Comparison of ENCODE assay signal across 8 cellular contexts in genomic region chr20:3781153-3781910, GRCh38. TPM values are rescaled to one million over a fixed set of nuclear protein-coding genes. Genes with fewer than 3 reads are reported as not detected.
DNase-seq lines count a peak whose midpoint lies in the region; ATAC-seq lines count a peak whose summit lies in the region.

Gene SPEF1, minus strand, starts transcription at chr20:3781448. Its CDS starts 161 bp downstream, at chr20:3781287.

- H3K4me3 Mint-ChIP-seq in stimulated activated naive B cell treated with anti-CD40 and anti-IgM and Interleukin-4, amounts not matched to agents 10 μg/mL and 1 μg/mL and 100 μg/mL, for 72 hours = peak within 1 kb of the TSS; percentile 84

- peak; percentile 65 for ATAC-seq in HG02885 (IDR thresholded peaks at IDR 0.05; ENCODE audit: poor library complexity, unreplicated experiment)
- ATAC-seq in stimulated activated naive B cell treated with anti-CD40 and anti-IgM and Interleukin-4, amounts not matched to agents 10 μg/mL and 1 μg/mL and 100 μg/mL, for 72 hours (replicated peaks) = peak; percentile 56 to 67

- no peaks in the 10 kb centered on the region for H3K9me3 Mint-ChIP-seq in stimulated activated naive B cell treated with anti-CD40 and anti-IgM and Interleukin-4, amounts not matched to agents 10 μg/mL and 1 μg/mL and 100 μg/mL, for 72 hours

- H3K36me3 Mint-ChIP-seq in stimulated activated naive B cell treated with anti-CD40 and anti-IgM and Interleukin-4, amounts not matched to agents 10 μg/mL and 1 μg/mL and 100 μg/mL, for 72 hours = peaks cover 9 to 16% of the 10 kb centered on the region in 2 donors

- peaks cover 8 to 17% of the 10 kb centered on the region in 2 donors for H3K27me3 Mint-ChIP-seq in stimulated activated naive B cell treated with anti-CD40 and anti-IgM and Interleukin-4, amounts not matched to agents 10 μg/mL and 1 μg/mL and 100 μg/mL, for 72 hours

- peak; percentile 44 for DNase-seq in stimulated activated CD4-positive, alpha-beta T cell treated with anti-CD3 and anti-CD28 coated beads, Interleukin-1b, Interleukin-23, amount 100 ng/mL, for 48 hours
- no peak for DNase-seq in stimulated activated CD4-positive, alpha-beta T cell treated with anti-CD3 and anti-CD28 coated beads, Interleukin-12 subunit alpha, Interleukin-12 subunit beta, amount 100 ng/mL, for 4 hours
- DNase-seq in NCI-H2081 treated with DMSO at 0.1 percent for 48 hours (lab: John Stamatoyannopoulos, UW) = peak; percentile 61
- DNase-seq in T-helper 22 cell (ENCODE audit: low read depth) = peak; percentile 28
- peak; percentile 79 to 90 for DNase-seq in dermis microvascular lymphatic vessel endothelial cell (ENCODE audit: low read depth in 2 of 2)
- DNase-seq in left kidney (ENCODE audit: low read depth, low spot score) = peak; percentile 98
- DNase-seq in stimulated activated naive B cell treated with anti-CD40 and anti-IgM and Interleukin-4, amounts not matched to agents 10 μg/mL and 1 μg/mL and 100 μg/mL, for 72 hours = peak; percentile 44

- peak within 1 kb of the TSS; percentile 48 for H3K27ac Mint-ChIP-seq in stimulated activated naive B cell treated with anti-CD40 and anti-IgM and Interleukin-4, amounts not matched to agents 10 μg/mL and 1 μg/mL and 100 μg/mL, for 72 hours

- peaks cover 45 to 69% of the 10 kb centered on the region in 2 donors for H3K4me1 Mint-ChIP-seq in stimulated activated naive B cell treated with anti-CD40 and anti-IgM and Interleukin-4, amounts not matched to agents 10 μg/mL and 1 μg/mL and 100 μg/mL, for 72 hours

RNA-seq across cellular contexts. Expression of gene SPEF1, which starts in this region (rescaled TPM):
- under 0.01 TPM in 1 of 2 replicates, not detected in the other for total RNA-seq in dermis microvascular lymphatic vessel endothelial cell

Comparison
In these comparisons a context has a peak if more than half of its experiments do, and no peak if none do; other contexts are left out.
1. Peak in DNase-seq in dermis microvascular lymphatic vessel endothelial cell; RNA of the gene not detected or under 1 TPM.